1 cellular context compared by ENCODE assay signal in genomic region chr1:1782399-1783221, GRCh38.
TF ChIP-seq lines count a peak whose summit lies in the region.

No MANE protein-coding gene starts in this region.

TF ChIP-seq in HepG2, 621 proteins besides CTCF, POLR2A, EP300 and RAD21 (continued from another document and continues in another):
- TF ChIP-seq ATF7 (IDR thresholded peaks at IDR 0.05) (no peak), ATF7 (CRISPR knock-in tag; IDR thresholded peaks at IDR 0.05) (no peak), ZNF777 (CRISPR knock-in tag; IDR thresholded peaks at IDR 0.05) (0 out of 2 replicates have a peak, but pooled peaks have one; percentile 10), SP140L (CRISPR knock-in tag; IDR thresholded peaks at IDR 0.05; ENCODE audit: borderline replicate concordance) (no peak), TAF1 (CRISPR knock-in tag; IDR thresholded peaks at IDR 0.05) (peak; percentile 43; the same call in 1 of the 2 replicates), MAZ (IDR thresholded peaks at IDR 0.05; ENCODE audit: borderline replicate concordance, low read depth, low read length) (no peak), MAZ (CRISPR knock-in tag; IDR thresholded peaks at IDR 0.05; ENCODE audit: low read depth) (0 out of 2 replicates have a peak, but pooled peaks have one; percentile 42), ZNF10 (CRISPR knock-in tag; IDR thresholded peaks at IDR 0.05; ENCODE audit: borderline replicate concordance, low read depth) (no peak), RERE (CRISPR knock-in tag; IDR thresholded peaks at IDR 0.05; ENCODE audit: low read depth) (no peak), ZNF790 (CRISPR knock-in tag; IDR thresholded peaks at IDR 0.05; ENCODE audit: borderline replicate concordance) (no peak), HDAC2 (CRISPR knock-in tag; IDR thresholded peaks at IDR 0.05) (peak; percentile 6; the same call in 1 of the 2 replicates), SALL2 (CRISPR knock-in tag; IDR thresholded peaks at IDR 0.05) (0 out of 2 replicates have a peak, but pooled peaks have one; percentile 52), IRF2 (CRISPR knock-in tag; IDR thresholded peaks at IDR 0.05) (0 out of 2 replicates have a peak, but pooled peaks have one; percentile 10), ZNF329 (CRISPR knock-in tag; IDR thresholded peaks at IDR 0.05; ENCODE audit: low read depth) (no peak), ZNF850 (CRISPR knock-in tag; conservative IDR thresholded peaks at IDR 0.05) (no peak), ZBTB38 (CRISPR knock-in tag; IDR thresholded peaks at IDR 0.05) (0 out of 2 replicates have a peak, but pooled peaks have one; percentile 12), NAIF1 (CRISPR knock-in tag; IDR thresholded peaks at IDR 0.05; ENCODE audit: borderline replicate concordance) (0 out of 2 replicates have a peak, but pooled peaks have one; percentile 33), ZNF138 (CRISPR knock-in tag; IDR thresholded peaks at IDR 0.05; ENCODE audit: low read depth) (0 out of 2 replicates have a peak, but pooled peaks have one; percentile 52), ZNF646 (CRISPR knock-in tag; IDR thresholded peaks at IDR 0.05) (no peak), SOX5 (CRISPR knock-in tag; IDR thresholded peaks at IDR 0.05; ENCODE audit: borderline replicate concordance) (0 out of 2 replicates have a peak, but pooled peaks have one; percentile 29), SALL1 (CRISPR knock-in tag; IDR thresholded peaks at IDR 0.05) (peak; percentile 57; the same call in 1 of the 2 replicates), AKAP8 (CRISPR knock-in tag; IDR thresholded peaks at IDR 0.05) (peak; percentile 73; the same call in 1 of the 2 replicates), NR0B2 (CRISPR knock-in tag; IDR thresholded peaks at IDR 0.05) (no peak), RAD51 (IDR thresholded peaks at IDR 0.05; ENCODE audit: borderline replicate concordance) (no peak), ZNF558 (CRISPR knock-in tag; IDR thresholded peaks at IDR 0.05; ENCODE audit: borderline replicate concordance) (no peak), ZNF367 (CRISPR knock-in tag; IDR thresholded peaks at IDR 0.05; ENCODE audit: borderline replicate concordance) (no peak), ZNF232 (CRISPR knock-in tag; IDR thresholded peaks at IDR 0.05; ENCODE audit: borderline replicate concordance) (no peak), FOXK1 (CRISPR knock-in tag; IDR thresholded peaks at IDR 0.05; ENCODE audit: borderline replicate concordance, low read depth) (0 out of 2 replicates have a peak, but pooled peaks have one; percentile 38), PPARG (CRISPR knock-in tag; conservative IDR thresholded peaks at IDR 0.05) (0 out of 2 replicates have a peak, but pooled peaks have one; percentile 22), SIX4 (CRISPR knock-in tag; IDR thresholded peaks at IDR 0.05) (0 out of 2 replicates have a peak, but pooled peaks have one; percentile 22), RCOR2 (CRISPR knock-in tag; IDR thresholded peaks at IDR 0.05) (no peak), U2AF1 (optimal IDR thresholded peaks at IDR 0.05; ENCODE audit: low read depth, low read length) (no peak), FOXA3 (CRISPR knock-in tag; IDR thresholded peaks at IDR 0.05) (peak; percentile 87), BORCS8-MEF2B (CRISPR knock-in tag; IDR thresholded peaks at IDR 0.05) (peak; percentile 44; the same call in 1 of the 2 replicates), POGK (CRISPR knock-in tag; conservative IDR thresholded peaks at IDR 0.05) (0 out of 2 replicates have a peak, but pooled peaks have one; percentile 11), KLF13 (CRISPR knock-in tag; IDR thresholded peaks at IDR 0.05) (no peak), SAP130 (CRISPR knock-in tag; IDR thresholded peaks at IDR 0.05; ENCODE audit: low read depth) (peak; percentile 80), HNRNPL (IDR thresholded peaks at IDR 0.05; ENCODE audit: low read depth, low read length) (peak; percentile 79; the same call in 1 of the 2 replicates)
- TF ChIP-seq, protein P1, sequence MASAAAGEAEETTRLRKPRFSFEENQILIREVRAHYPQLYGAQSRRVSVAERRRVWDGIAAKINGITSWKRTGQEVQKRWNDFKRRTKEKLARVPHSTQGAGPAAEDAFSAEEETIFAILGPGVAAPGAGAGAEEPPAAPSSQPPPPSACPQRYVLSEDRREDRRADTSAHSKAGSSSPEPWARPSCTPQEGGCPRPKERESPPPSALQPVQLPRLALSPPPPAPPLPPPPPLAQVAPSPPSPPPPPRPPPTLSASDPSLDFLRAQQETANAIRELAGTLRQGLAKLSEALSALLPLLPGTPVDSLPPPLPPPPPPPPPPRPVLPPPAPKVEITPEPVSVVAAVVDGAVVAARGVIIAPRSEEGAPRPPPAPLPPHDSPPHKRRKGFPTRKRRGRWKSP (CRISPR knock-in tag; IDR thresholded peaks at IDR 0.05) = 0 out of 2 replicates have a peak, but pooled peaks have one; percentile 22
- TF ChIP-seq, protein P2, sequence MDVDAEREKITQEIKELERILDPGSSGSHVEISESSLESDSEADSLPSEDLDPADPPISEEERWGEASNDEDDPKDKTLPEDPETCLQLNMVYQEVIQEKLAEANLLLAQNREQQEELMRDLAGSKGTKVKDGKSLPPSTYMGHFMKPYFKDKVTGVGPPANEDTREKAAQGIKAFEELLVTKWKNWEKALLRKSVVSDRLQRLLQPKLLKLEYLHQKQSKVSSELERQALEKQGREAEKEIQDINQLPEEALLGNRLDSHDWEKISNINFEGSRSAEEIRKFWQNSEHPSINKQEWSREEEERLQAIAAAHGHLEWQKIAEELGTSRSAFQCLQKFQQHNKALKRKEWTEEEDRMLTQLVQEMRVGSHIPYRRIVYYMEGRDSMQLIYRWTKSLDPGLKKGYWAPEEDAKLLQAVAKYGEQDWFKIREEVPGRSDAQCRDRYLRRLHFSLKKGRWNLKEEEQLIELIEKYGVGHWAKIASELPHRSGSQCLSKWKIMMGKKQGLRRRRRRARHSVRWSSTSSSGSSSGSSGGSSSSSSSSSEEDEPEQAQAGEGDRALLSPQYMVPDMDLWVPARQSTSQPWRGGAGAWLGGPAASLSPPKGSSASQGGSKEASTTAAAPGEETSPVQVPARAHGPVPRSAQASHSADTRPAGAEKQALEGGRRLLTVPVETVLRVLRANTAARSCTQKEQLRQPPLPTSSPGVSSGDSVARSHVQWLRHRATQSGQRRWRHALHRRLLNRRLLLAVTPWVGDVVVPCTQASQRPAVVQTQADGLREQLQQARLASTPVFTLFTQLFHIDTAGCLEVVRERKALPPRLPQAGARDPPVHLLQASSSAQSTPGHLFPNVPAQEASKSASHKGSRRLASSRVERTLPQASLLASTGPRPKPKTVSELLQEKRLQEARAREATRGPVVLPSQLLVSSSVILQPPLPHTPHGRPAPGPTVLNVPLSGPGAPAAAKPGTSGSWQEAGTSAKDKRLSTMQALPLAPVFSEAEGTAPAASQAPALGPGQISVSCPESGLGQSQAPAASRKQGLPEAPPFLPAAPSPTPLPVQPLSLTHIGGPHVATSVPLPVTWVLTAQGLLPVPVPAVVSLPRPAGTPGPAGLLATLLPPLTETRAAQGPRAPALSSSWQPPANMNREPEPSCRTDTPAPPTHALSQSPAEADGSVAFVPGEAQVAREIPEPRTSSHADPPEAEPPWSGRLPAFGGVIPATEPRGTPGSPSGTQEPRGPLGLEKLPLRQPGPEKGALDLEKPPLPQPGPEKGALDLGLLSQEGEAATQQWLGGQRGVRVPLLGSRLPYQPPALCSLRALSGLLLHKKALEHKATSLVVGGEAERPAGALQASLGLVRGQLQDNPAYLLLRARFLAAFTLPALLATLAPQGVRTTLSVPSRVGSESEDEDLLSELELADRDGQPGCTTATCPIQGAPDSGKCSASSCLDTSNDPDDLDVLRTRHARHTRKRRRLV (CRISPR knock-in tag; IDR thresholded peaks at IDR 0.05) = 0 out of 2 replicates have a peak, but pooled peaks have one; percentile 57
- TF ChIP-seq, protein P3, sequence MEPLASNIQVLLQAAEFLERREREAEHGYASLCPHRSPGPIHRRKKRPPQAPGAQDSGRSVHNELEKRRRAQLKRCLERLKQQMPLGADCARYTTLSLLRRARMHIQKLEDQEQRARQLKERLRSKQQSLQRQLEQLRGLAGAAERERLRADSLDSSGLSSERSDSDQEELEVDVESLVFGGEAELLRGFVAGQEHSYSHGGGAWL (CRISPR knock-in tag; IDR thresholded peaks at IDR 0.05) = peak; percentile 68; the same call in 1 of the 2 replicates
